ENCODE assay signal across 7 cellular contexts in the genomic region with DNA sequence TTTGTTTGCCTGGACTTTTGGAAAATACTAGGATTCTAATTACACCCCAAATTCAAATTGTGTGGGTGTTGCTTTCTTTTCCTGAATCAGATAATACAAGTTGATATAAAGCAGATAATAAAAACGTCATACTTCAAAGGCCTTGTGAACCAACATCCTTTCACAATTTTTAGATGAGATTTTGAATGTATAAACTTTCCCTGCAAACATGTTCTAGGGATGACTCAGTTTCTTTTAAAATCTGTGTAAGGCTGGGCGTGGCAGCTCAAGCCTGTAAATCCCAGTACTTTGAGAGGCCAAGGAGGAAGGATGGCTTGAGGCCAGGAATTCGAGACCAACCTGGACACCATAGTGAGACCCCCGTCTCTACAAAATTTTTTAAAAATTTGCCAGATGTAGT.
DNase-seq lines count a peak whose midpoint lies in the region; ATAC-seq, FAIRE-seq and TF ChIP-seq lines count a peak whose summit lies in the region.
"Not testable (repeated sequence)": the region's sequence is repeated elsewhere in the genome, so short reads cannot be mapped to it uniquely, and the experiment has no call there.

No MANE protein-coding gene starts in this region.

- H3K23me2 ChIP-seq in H1 (ENCODE audit: low read depth, low read length) = not testable (repeated sequence)

- H3K9me1 ChIP-seq in K562 (ENCODE audit: control insufficient read depth, insufficient read depth, low read length); keratinocyte (ENCODE audit: control insufficient read depth, extremely low read depth, insufficient read depth, low read length): not testable (repeated sequence)

- not testable (repeated sequence) for H4K20me1 ChIP-seq in BLaER1; GM23248 (ENCODE audit: insufficient read depth); PC-3 (ENCODE audit: low read length); K562 (replicated peaks; ENCODE audit: control insufficient read depth, insufficient read depth, low read length); H1 (replicated peaks in 1 of 2; ENCODE audit: control insufficient read depth in 1 of 2, insufficient read depth in 2 of 2, low read length in 2 of 2); keratinocyte (ENCODE audit: control insufficient read depth, extremely low read depth, insufficient read depth, low read length)

- H3K9ac ChIP-seq in BLaER1; GM23248; PC-3 (ENCODE audit: low read length); K562 (ENCODE audit: insufficient read depth in 1 of 2, low read depth in 2 of 2, low read length in 2 of 2); H1 (replicated peaks in 1 of 4; ENCODE audit: extremely low read depth in 1 of 4, low read depth in 3 of 4, low read length in 3 of 4); keratinocyte (ENCODE audit: control insufficient read depth, extremely low read depth, insufficient read depth, low read length): not testable (repeated sequence)

- H3K4me1 ChIP-seq in BLaER1 (peaks cover 13% of the 10 kb centered on the region), GM23248 (ENCODE audit: insufficient read depth) (peaks cover 11% of the 10 kb centered on the region), PC-3 (ENCODE audit: insufficient read depth, low read length) (peaks cover 12% of the 10 kb centered on the region)
- H3K4me1 ChIP-seq in K562 (replicated peaks in 1 of 2; ENCODE audit: control insufficient read depth in 2 of 2, insufficient read depth in 2 of 2, low read length in 2 of 2); H1 (replicated peaks in 1 of 4; ENCODE audit: control insufficient read depth in 3 of 4, insufficient read depth in 4 of 4, low read length in 3 of 4); keratinocyte (ENCODE audit: control insufficient read depth, extremely low read depth, insufficient read depth, low read length): not testable (repeated sequence)

- not testable (repeated sequence) for TF ChIP-seq EP300 in K562 (IDR thresholded peaks at IDR 0.05; ENCODE audit: low read length); H1 (IDR thresholded peaks at IDR 0.05; ENCODE audit: borderline replicate concordance in 1 of 2, low read depth in 2 of 2, low read length in 2 of 2)

- not testable (repeated sequence) for H3K56ac ChIP-seq in H1 (replicated peaks; ENCODE audit: insufficient read length, low read depth, low read length)

- H2BK20ac ChIP-seq in H1 (ENCODE audit: low read length) = not testable (repeated sequence)

- in situ Hi-C loops in GM23248 (cut with MboI); K562 (cut with MboI): not testable (repeated sequence)

- DNase-seq in GM23248 (peak; percentile 15), PC-3 (peak; percentile 41), fibroblast of villous mesenchyme (ENCODE audit: low read depth) (peak; percentile 64)
- not testable (repeated sequence) for DNase-seq in K562 (ENCODE audit: extremely low read depth in 1 of 4, low spot score in 3 of 4); H1 (ENCODE audit: low read depth in 1 of 2, low spot score in 2 of 2); keratinocyte (ENCODE audit: low read depth, low spot score)

- 0 out of 2 replicates have a peak overlapping the region, but pooled peaks have one; percentile 14 for H2AFZ ChIP-seq in GM23248
- H2AFZ ChIP-seq in PC-3 (ENCODE audit: low read length); K562 (ENCODE audit: low read depth, low read length); H1 (ENCODE audit: low read length); keratinocyte (ENCODE audit: control insufficient read depth, low read length): not testable (repeated sequence)

- not testable (repeated sequence) for TF ChIP-seq POLR2A in K562 (conservative IDR thresholded peaks at IDR 0.05); H1 (IDR thresholded peaks at IDR 0.05; ENCODE audit: control extremely low read depth in 1 of 2, low read depth in 2 of 2, low read length in 2 of 2)

- H2BK15ac ChIP-seq in H1 (ENCODE audit: low read length) = not testable (repeated sequence)

- H3K14ac ChIP-seq in H1 (ENCODE audit: insufficient read length) = not testable (repeated sequence)

- H3K4me3 ChIP-seq in BLaER1; GM23248; PC-3 (ENCODE audit: low read length); K562; H1 (ENCODE audit: extremely low read depth in 1 of 4, insufficient read depth in 2 of 4, low read depth in 3 of 4, low read length in 4 of 4); fibroblast of villous mesenchyme (ENCODE audit: low read depth, low read length); keratinocyte (ENCODE audit: control insufficient read depth in 2 of 3, extremely low read depth in 1 of 3, insufficient read depth in 2 of 3, low read depth in 1 of 3, low read length in 3 of 3): not testable (repeated sequence)

- H2BK12ac ChIP-seq in H1 (ENCODE audit: low read depth, low read length) = not testable (repeated sequence)

- CTCF ChIA-PET in PC-3 (lab: Charles Lee); K562 (lab: Yijun Ruan, JAX; ENCODE audit: low intra/inter-chr PET ratio): not testable (repeated sequence)
- CTCF ChIA-PET in H1 (lab: Charles Lee; ENCODE audit: partially characterized antibody) = interaction anchor here (0.5 to 1.2 kb wide), 2 partner anchors 22 to 103 kb away, joined by 3 to 4 read pairs; no protein-coding TSS in a partner anchor

- not testable (repeated sequence) for H4K91ac ChIP-seq in H1 (replicated peaks; ENCODE audit: insufficient read length, low read length)

- H3K27me3 ChIP-seq in BLaER1; GM23248 (replicated peaks; ENCODE audit: insufficient read depth); PC-3 (ENCODE audit: low read length); K562 (ENCODE audit: control insufficient read depth in 2 of 2, insufficient read depth in 2 of 2, low read length in 2 of 2); H1 (replicated peaks in 1 of 4; ENCODE audit: control insufficient read depth in 3 of 4, extremely low read depth in 1 of 4, insufficient read depth in 3 of 4, low read length in 3 of 4); keratinocyte (ENCODE audit: control insufficient read depth, extremely low read depth, insufficient read depth, low read length): not testable (repeated sequence)

- H2AK5ac ChIP-seq in H1 (ENCODE audit: low read depth, low read length) = not testable (repeated sequence)

- intact Hi-C loops in PC-3 (cut with micrococcal nuclease); K562 (cut with micrococcal nuclease): not testable (repeated sequence)

- peak; percentile 45; the same call in 1 of the 2 replicates for ATAC-seq in PC-3
- not testable (repeated sequence) for ATAC-seq in K562

- not testable (repeated sequence) for H3K79me1 ChIP-seq in H1 (ENCODE audit: low read depth, low read length)

- 38 to 46% methylated on average over 4 of the region's 4 CpGs for WGBS in GM23248 (ENCODE audit: low coverage in 1 of 2, low lambda C conversion rate in 2 of 2, missing lambda C conversion rate in 2 of 2), 2 experiments
- 0% methylated on average over 4 of the region's 4 CpGs for WGBS in K562 (ENCODE audit: insufficient coverage, low coverage, missing lambda C conversion rate)
- WGBS in H1 (ENCODE audit: extremely low coverage in 1 of 2, insufficient coverage in 1 of 2, insufficient read length in 1 of 2, insufficient replicate concordance in 2 of 2, low coverage in 1 of 2, low lambda C conversion rate in 2 of 2, missing lambda C conversion rate in 1 of 2), 2 experiments = 85% methylated on average over 4 of the region's 4 CpGs; no CpG with 5 or more reads in 1 of the 2 experiments

- TF ChIP-seq RAD21 in K562 (CRISPR knock-in tag; conservative IDR thresholded peaks at IDR 0.05 in 1 of 2, IDR thresholded peaks at IDR 0.05 in 1 of 2); H1 (IDR thresholded peaks at IDR 0.05 in 1 of 2, conservative IDR thresholded peaks at IDR 0.05 in 1 of 2; ENCODE audit: low read depth in 2 of 2, low read length in 2 of 2): not testable (repeated sequence)

- not testable (repeated sequence) for H2BK120ac ChIP-seq in H1 (replicated peaks; ENCODE audit: low read depth, low read length)

- not testable (repeated sequence) for H3K9me2 ChIP-seq in GM23248 (ENCODE audit: insufficient read depth); PC-3 (replicated peaks; ENCODE audit: low read length)

- not testable (repeated sequence) for H3K36me3 ChIP-seq in BLaER1; GM23248 (ENCODE audit: low read depth); PC-3 (ENCODE audit: low read depth, low read length); K562 (ENCODE audit: control insufficient read depth, insufficient read depth, low read length); H1 (ENCODE audit: control insufficient read depth in 2 of 4, insufficient read depth in 4 of 4, low read length in 3 of 4); keratinocyte (ENCODE audit: control insufficient read depth in 2 of 2, extremely low read depth in 1 of 2, insufficient read depth in 2 of 2, low read length in 2 of 2)

- peak; percentile 60 for FAIRE-seq in K562 (lab: Jason Lieb, UNC)
- FAIRE-seq in H1 (lab: Jason Lieb, UNC) = peak; percentile 24
- peak; percentile 13 for FAIRE-seq in keratinocyte (lab: Jason Lieb, UNC)

- H2BK5ac ChIP-seq in H1 (ENCODE audit: low read depth, low read length) = not testable (repeated sequence)

- H3K4ac ChIP-seq in H1 (replicated peaks; ENCODE audit: insufficient read length, low read depth, low read length) = not testable (repeated sequence)

- H4K5ac ChIP-seq in H1 (ENCODE audit: insufficient read length, low read depth, low read length) = not testable (repeated sequence)

- dilution Hi-C loops in keratinocyte (cut with MboI; ENCODE audit: extremely low pct_ligation_motif_present, low sequenced_read_pairs) = not testable (repeated sequence)

- not testable (repeated sequence) for H3K18ac ChIP-seq in H1 (ENCODE audit: extremely low read depth, low read length)

- H4K8ac ChIP-seq in H1 (ENCODE audit: extremely low read depth, insufficient read depth, low read length) = not testable (repeated sequence)

- H3K27ac ChIP-seq in BLaER1; GM23248; PC-3 (ENCODE audit: low read length); K562 (ENCODE audit: extremely low read depth, low read depth, low read length); H1 (ENCODE audit: low read depth, low read length); keratinocyte (ENCODE audit: control insufficient read depth, insufficient read depth, low read length): not testable (repeated sequence)

- H3K9me3 ChIP-seq in BLaER1; GM23248 (ENCODE audit: low read depth); PC-3 (ENCODE audit: low read length); K562 (replicated peaks; ENCODE audit: control insufficient read depth, insufficient read depth, low read depth, low read length); H1 (ENCODE audit: insufficient read depth in 2 of 2, low read depth in 1 of 2, low read length in 1 of 2); keratinocyte (ENCODE audit: control insufficient read depth, low read depth, low read length): not testable (repeated sequence)

- not testable (repeated sequence) for H3K23ac ChIP-seq in H1 (ENCODE audit: insufficient read length)

- H3K4me2 ChIP-seq in BLaER1 = peak overlapping the region; percentile 59
- H3K4me2 ChIP-seq in GM23248 (ENCODE audit: unreplicated experiment); PC-3 (ENCODE audit: low read length); K562 (ENCODE audit: insufficient read depth, low read length); H1 (ENCODE audit: insufficient read depth in 1 of 2, low read depth in 2 of 2, low read length in 2 of 2); keratinocyte (ENCODE audit: control insufficient read depth, extremely low read depth, insufficient read depth, low read depth, low read length): not testable (repeated sequence)

- BruUV-seq in PC-3 (replicated peaks; lab: Mats Ljungman, UMichigan); K562 (replicated peaks; lab: Mats Ljungman, UMichigan): not testable (repeated sequence)

- TF ChIP-seq CTCF in PC-3 (conservative IDR thresholded peaks at IDR 0.05; ENCODE audit: low read depth, low read length); K562 (IDR thresholded peaks at IDR 0.05 in 2 of 3, conservative IDR thresholded peaks at IDR 0.05 in 1 of 3; ENCODE audit: insufficient read depth in 2 of 3, low read depth in 1 of 3, low read length in 3 of 3); H1 (IDR thresholded peaks at IDR 0.05; ENCODE audit: control extremely low read depth in 1 of 3, insufficient read depth in 1 of 3, low read depth in 1 of 3, low read length in 3 of 3); fibroblast of villous mesenchyme (IDR thresholded peaks at IDR 0.05; ENCODE audit: insufficient read depth, low read depth, low read length); keratinocyte (optimal IDR thresholded peaks at IDR 0.05 in 1 of 3, IDR thresholded peaks at IDR 0.05 in 1 of 3, conservative IDR thresholded peaks at IDR 0.05 in 1 of 3; ENCODE audit: extremely low read depth in 1 of 3, insufficient read depth in 2 of 3, low read length in 3 of 3): not testable (repeated sequence)

- not testable (repeated sequence) for H3K79me2 ChIP-seq in GM23248 (ENCODE audit: insufficient read depth); PC-3 (ENCODE audit: low read length); K562 (ENCODE audit: control insufficient read depth, insufficient read depth, low read length); H1 (ENCODE audit: control insufficient read depth in 1 of 2, insufficient read depth in 2 of 2, low read length in 2 of 2); keratinocyte (ENCODE audit: control insufficient read depth, insufficient read depth, low read length)

- H3F3A ChIP-seq in GM23248 (ENCODE audit: insufficient read depth); PC-3 (ENCODE audit: low read length, unreplicated experiment): not testable (repeated sequence)

- POLR2A ChIA-PET in PC-3 (lab: Charles Lee; ENCODE audit: unreplicated experiment); H1 (lab: Charles Lee; ENCODE audit: partially characterized antibody): not testable (repeated sequence)
- POLR2A ChIA-PET in K562 (lab: Yijun Ruan, JAX) = interaction anchor here (0.5 to 1.0 kb wide), 2 partner anchors 9 kb away, joined by 3 to 4 read pairs; no protein-coding TSS in a partner anchor
